In genomic region chr11:130087294-130087926, GRCh38 we compare ENCODE assay signal across 16 cellular contexts. TPM values are rescaled to one million over a fixed set of nuclear protein-coding genes. Genes with fewer than 3 reads are reported as not detected.
DNase-seq lines count a peak whose midpoint lies in the region; ATAC-seq and TF ChIP-seq lines count a peak whose summit lies in the region.
"Had no signal": no experiment of that assay in that cellular context is flagged by ENCODE, and none has a peak within 500 bp of the region (broad histone marks: within the 10 kb centered on the region; RNA-seq: fewer than 3 reads in every experiment).

No MANE protein-coding gene starts in this region.

- H3K27me3 ChIP-seq in endodermal cell (ENCODE audit: control insufficient read depth, insufficient read depth, low read length, poor library complexity, severe bottlenecking) (no peaks in the 10 kb centered on the region), Peyer's patch (no peaks in the 10 kb centered on the region)
- H3K27me3 ChIP-seq: foreskin keratinocyte had no signal

- no peak overlapping the region for H3K27ac ChIP-seq in endodermal cell (ENCODE audit: low read depth, low read length)
- H3K27ac ChIP-seq in Peyer's patch = no peak overlapping the region
- H3K27ac ChIP-seq: foreskin keratinocyte had no signal

- H3K4me3 ChIP-seq in endodermal cell (ENCODE audit: low read length) (peak overlapping the region; percentile 71), lower leg skin (ENCODE audit: low read depth, poor library complexity, severe bottlenecking) (no peak overlapping the region), Peyer's patch (no peak overlapping the region), mucosa of descending colon (no peak overlapping the region)

- H3K9ac ChIP-seq in endodermal cell (ENCODE audit: extremely low read depth, low read length, poor library complexity, severe bottlenecking) = no peak overlapping the region

- H3K36me3 ChIP-seq in endodermal cell (ENCODE audit: control insufficient read depth, insufficient read depth, low read length) (peaks cover 65% of the 10 kb centered on the region), Peyer's patch (no peaks in the 10 kb centered on the region), mucosa of descending colon (ENCODE audit: low read depth) (no peaks in the 10 kb centered on the region)

- intact Hi-C loops in lower leg skin (cut with DNase I; ENCODE audit: low total_unique reads) (loop anchor here (5.0 kb wide), 1 partner anchor 955 kb away; no protein-coding TSS in a partner anchor), mucosa of descending colon (cut with DNase I, micrococcal nuclease) (no loop called here)

- WGBS in endodermal cell (ENCODE audit: insufficient coverage in 1 of 2, insufficient read length in 1 of 2), 2 experiments = 83 to 92% methylated on average over 2 to 7 of the region's 7 CpGs
- 77 to 81% methylated on average over 7 of the region's 7 CpGs for WGBS in lower leg skin, 2 donors

- no peak for TF ChIP-seq POLR2A in lower leg skin (IDR thresholded peaks at IDR 0.05)
- no peak for TF ChIP-seq POLR2A in Peyer's patch (IDR thresholded peaks at IDR 0.05)

- ATAC-seq in HG03342 (IDR thresholded peaks at IDR 0.05; ENCODE audit: unreplicated experiment) = peak; percentile 52
- ATAC-seq in mucosa of descending colon = no peak
- ATAC-seq: foreskin keratinocyte had no signal

- TF ChIP-seq CTCF in endodermal cell (conservative IDR thresholded peaks at IDR 0.05) (no peak), lower leg skin (IDR thresholded peaks at IDR 0.05) (no peak), Peyer's patch (IDR thresholded peaks at IDR 0.05) (no peak), mucosa of descending colon (IDR thresholded peaks at IDR 0.05) (no peak)

- H3K4me1 ChIP-seq in endodermal cell (ENCODE audit: control insufficient read depth, insufficient read depth, low read length) (peaks cover 20% of the 10 kb centered on the region), Peyer's patch (no peaks in the 10 kb centered on the region), mucosa of descending colon (ENCODE audit: low read depth) (peaks cover 6% of the 10 kb centered on the region)

- DNase-seq in NCI-H82 (lab: John Stamatoyannopoulos, UW) = peak; percentile 4
- DNase-seq in NCI-H82 treated with DMSO at 0.1 percent for 48 hours (lab: John Stamatoyannopoulos, UW; ENCODE audit: unreplicated experiment) = no peak
- DNase-seq in endodermal cell = no peak
- no peak for DNase-seq in lower leg skin (ENCODE audit: low spot score in 2 of 2)
- DNase-seq in Peyer's patch = no peak
- DNase-seq in mucosa of descending colon = no peak
- no peak for DNase-seq in NCI-H2196 (lab: John Stamatoyannopoulos, UW; ENCODE audit: unreplicated experiment)
- DNase-seq: 8988T; activated CD4-positive, alpha-beta memory T cell treated with anti-CD3 and anti-CD28 coated beads, Interleukin-2, amount 10 ng/mL, durations not matched to agents 7 days and 5 days; activated naive CD4-positive, alpha-beta T cell treated with anti-CD3 and anti-CD28 coated beads, Interleukin-2, amount 10 ng/mL, durations not matched to agents 7 days and 5 days; cerebellar nuclear complex; DMS53; foreskin keratinocyte; NCI-H526 treated with DMSO at 0.1 percent for 48 hours; stimulated activated naive CD4-positive, alpha-beta T cell had no signal

- H3K9me3 Mint-ChIP-seq in endodermal cell = peaks cover 27% of the 10 kb centered on the region
- H3K9me3 Mint-ChIP-seq: activated CD4-positive, alpha-beta memory T cell treated with anti-CD3 and anti-CD28 coated beads, Interleukin-2, amount 10 ng/mL, durations not matched to agents 7 days and 5 days; activated naive CD4-positive, alpha-beta T cell treated with anti-CD3 and anti-CD28 coated beads, Interleukin-2, amount 10 ng/mL, durations not matched to agents 7 days and 5 days had no signal

- peaks cover 52% of the 10 kb centered on the region for H3K9me3 ChIP-seq in endodermal cell (ENCODE audit: control insufficient read depth, low read length)
- H3K9me3 ChIP-seq in Peyer's patch = no peaks in the 10 kb centered on the region
- H3K9me3 ChIP-seq in mucosa of descending colon = no peaks in the 10 kb centered on the region

- no peaks in the 10 kb centered on the region for H3K27me3 Mint-ChIP-seq in endodermal cell (ENCODE audit: insufficient read depth)

- H3K4me1 Mint-ChIP-seq in endodermal cell = peaks cover 36% of the 10 kb centered on the region
- H3K4me1 Mint-ChIP-seq: activated naive CD4-positive, alpha-beta T cell treated with anti-CD3 and anti-CD28 coated beads, Interleukin-2, amount 10 ng/mL, durations not matched to agents 7 days and 5 days had no signal

- peaks cover 53% of the 10 kb centered on the region for H3K36me3 Mint-ChIP-seq in endodermal cell (ENCODE audit: low read depth)
- H3K36me3 Mint-ChIP-seq: activated naive CD4-positive, alpha-beta T cell treated with anti-CD3 and anti-CD28 coated beads, Interleukin-2, amount 10 ng/mL, durations not matched to agents 7 days and 5 days had no signal

- H3K27ac Mint-ChIP-seq in endodermal cell = peak overlapping the region; percentile 28
- H3K27ac Mint-ChIP-seq: activated CD4-positive, alpha-beta memory T cell treated with anti-CD3 and anti-CD28 coated beads, Interleukin-2, amount 10 ng/mL, durations not matched to agents 7 days and 5 days; activated naive CD4-positive, alpha-beta T cell treated with anti-CD3 and anti-CD28 coated beads, Interleukin-2, amount 10 ng/mL, durations not matched to agents 7 days and 5 days had no signal

- H3K4me3 Mint-ChIP-seq in endodermal cell = peak overlapping the region; percentile 6
- H3K4me3 Mint-ChIP-seq: activated CD4-positive, alpha-beta memory T cell treated with anti-CD3 and anti-CD28 coated beads, Interleukin-2, amount 10 ng/mL, durations not matched to agents 7 days and 5 days; activated naive CD4-positive, alpha-beta T cell treated with anti-CD3 and anti-CD28 coated beads, Interleukin-2, amount 10 ng/mL, durations not matched to agents 7 days and 5 days had no signal

RNA-seq across cellular contexts. Expression of gene APLP2, which starts 17.7 kb away (rescaled TPM):
- total RNA-seq in endodermal cell (100 to 1,000 TPM; 821 to 864 TPM), lower leg skin (100 to 1,000 TPM; 125 to 226 (median 158) TPM), Peyer's patch (100 to 1,000 TPM in 3 of 4 donors, 10 to 100 TPM in 1; 86.6 to 530 (median 347) TPM), mucosa of descending colon (100 to 1,000 TPM; 328 to 406 (median 400) TPM)
- polyA plus RNA-seq in endodermal cell (2013, experiment 1 of 2) = 422 TPM
- polyA plus RNA-seq in endodermal cell (2013, experiment 2 of 2) = 467 TPM
